ENCODE assay signal across 21 cellular contexts in the genomic region with DNA sequence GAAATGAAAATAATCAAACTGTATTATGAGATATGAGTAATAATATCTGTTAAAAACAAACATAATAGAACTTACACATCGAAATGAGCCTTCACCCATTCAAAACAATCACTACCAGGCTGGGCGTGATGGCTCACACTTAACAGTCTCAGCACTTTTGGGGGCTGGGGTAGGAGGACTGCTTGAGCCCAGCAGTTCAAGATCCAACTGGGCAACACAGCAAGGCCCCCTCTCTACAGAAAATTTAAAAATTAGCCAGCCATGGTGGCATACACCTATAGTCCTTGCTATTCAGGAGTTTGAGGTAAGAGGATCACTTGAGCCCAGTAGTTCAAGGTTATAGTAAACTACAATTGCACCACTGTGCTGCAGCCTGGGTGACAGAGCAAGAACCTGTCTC.
DNase-seq lines count a peak whose midpoint lies in the region; ATAC-seq, FAIRE-seq and TF ChIP-seq lines count a peak whose summit lies in the region.
"Had no signal": no experiment of that assay in that cellular context is flagged by ENCODE, and none has a peak within 500 bp of the region (broad histone marks: within the 10 kb centered on the region; RNA-seq: fewer than 3 reads in every experiment).

No MANE protein-coding gene starts in this region.

- WGBS in liver, result 95% methylated on average over 2 of the region's 2 CpGs

- no peaks in the 10 kb centered on the region for H3K36me3 ChIP-seq in liver (ENCODE audit: control insufficient read depth in 4 of 4, insufficient read depth in 3 of 4, low read depth in 1 of 4, low read length in 3 of 4)
- H3K36me3 ChIP-seq: BE2C had no signal

- peak; percentile 21 for FAIRE-seq in GM12892 (lab: Jason Lieb, UNC)
- FAIRE-seq: H54, HTR-8/SVneo had no signal

- H3K36me3 Mint-ChIP-seq in T-cell, result peaks cover 3% of the 10 kb centered on the region
- H3K36me3 Mint-ChIP-seq: CD4-positive, CD25-positive, alpha-beta regulatory T cell had no signal

- no peak for ATAC-seq in T-cell (replicated peaks in 1 of 4)
- ATAC-seq: GM23338, HCT116 had no signal

- H3K9ac ChIP-seq in liver (ENCODE audit: low read depth in 1 of 2, low read length in 2 of 2), result no peak overlapping the region

- H3K27me3 Mint-ChIP-seq in T-cell, result no peaks in the 10 kb centered on the region
- H3K27me3 Mint-ChIP-seq: CD4-positive, CD25-positive, alpha-beta regulatory T cell; CD8-positive, alpha-beta memory T cell; IgD-negative memory B cell had no signal

- H3K4me1 Mint-ChIP-seq in T-cell, result peaks cover 0 to 13% (median 6%) of the 10 kb centered on the region in 3 donors

- DNase-seq in GM12892 (ENCODE audit: insufficient read length) (no peak), epithelial cell of prostate (ENCODE audit: low read depth, low spot score) (no peak), NCI-H187 treated with DMSO at 0.1 percent for 48 hours (lab: John Stamatoyannopoulos, UW) (no peak), NCI-H128 (lab: John Stamatoyannopoulos, UW; ENCODE audit: unreplicated experiment) (no peak), T-cell (no peak)
- DNase-seq: ACHN; BE2C; C1 segment of cervical spinal cord; CD4-positive, CD25-positive, alpha-beta regulatory T cell; CD8-positive, alpha-beta memory T cell; COR-L47; DMS 273 treated with DMSO at 0.1 percent for 48 hours; GDM1; HFFc6; KBM-7 had no signal

- no peaks in the 10 kb centered on the region for H3K27me3 ChIP-seq in liver (ENCODE audit: control insufficient read depth in 4 of 4, insufficient read depth in 4 of 4, low read length in 3 of 4)
- H3K27me3 ChIP-seq: BE2C had no signal

- H3K4me3 ChIP-seq in liver (ENCODE audit: low read depth in 1 of 3, low read length in 3 of 3), result no peak overlapping the region
- H3K4me3 ChIP-seq: GM23338 had no signal

- CTCF ChIA-PET in T-cell (lab: Charles Lee), result no interaction called here

- no peak for TF ChIP-seq CTCF in liver (IDR thresholded peaks at IDR 0.05; ENCODE audit: low read depth, low read length, missing input control)

- H3K27ac ChIP-seq in epithelial cell of prostate (peak overlapping the region; percentile 77), liver (ENCODE audit: low read depth in 1 of 2, low read length in 2 of 2) (no peak overlapping the region)

- peaks cover 6 to 36% (median 22%) of the 10 kb centered on the region in 4 donors for H3K4me1 ChIP-seq in liver (ENCODE audit: control insufficient read depth in 4 of 4, insufficient read depth in 4 of 4, low read length in 3 of 4)
- H3K4me1 ChIP-seq: BE2C had no signal

- no peak for TF ChIP-seq RAD21 in liver (IDR thresholded peaks at IDR 0.05)

- H3K27ac Mint-ChIP-seq in T-cell, result no peak overlapping the region
- H3K27ac Mint-ChIP-seq: GM23338, HFFc6, IgD-negative memory B cell had no signal

- no peaks in the 10 kb centered on the region for H3K9me3 ChIP-seq in liver (ENCODE audit: control insufficient read depth in 4 of 4, low read length in 3 of 4)
- H3K9me3 ChIP-seq: BE2C had no signal

- H3K4me3 Mint-ChIP-seq in T-cell, result no peak overlapping the region
- H3K4me3 Mint-ChIP-seq: CD4-positive, CD25-positive, alpha-beta regulatory T cell; CD8-positive, alpha-beta memory T cell; GM23338; HFFc6; IgD-negative memory B cell had no signal

- POLR2A ChIA-PET in T-cell (lab: Charles Lee), result interaction anchor here in 1 of 2 donors (0.5 to 0.6 kb wide), 2 partner anchors 73 to 122 kb away, joined by 3 to 6 read pairs; no protein-coding TSS in a partner anchor

- no peaks in the 10 kb centered on the region for H3K9me3 Mint-ChIP-seq in T-cell
- H3K9me3 Mint-ChIP-seq: CD4-positive, CD25-positive, alpha-beta regulatory T cell; CD8-positive, alpha-beta memory T cell; GM23338; HFFc6; IgD-negative memory B cell had no signal

- no peak for TF ChIP-seq POLR2A in GM12892 (IDR thresholded peaks at IDR 0.05; ENCODE audit: low read depth, low read length)

TF ChIP-seq in liver, 16 proteins besides CTCF, POLR2A, EP300 and RAD21:
- TF ChIP-seq HNF4A (conservative IDR thresholded peaks at IDR 0.05) (peak; percentile 4 to 25), GABPA (IDR thresholded peaks at IDR 0.05 in 1 of 2, conservative IDR thresholded peaks at IDR 0.05 in 1 of 2) (no peak)
